Comparison of ENCODE assay signal across 8 cellular contexts in genomic region chr17:81510524-81510797, GRCh38. TPM values are rescaled to one million over a fixed set of nuclear protein-coding genes. Genes with fewer than 3 reads are reported as not detected.
A peak's percentile ranks its signal among the peaks of the same experiment; 100 is the strongest.
DNase-seq lines count a peak whose midpoint lies in the region; ATAC-seq and TF ChIP-seq lines count a peak whose summit lies in the region.

No MANE protein-coding gene starts in this region.

- CTCF ChIA-PET in HEK293T (lab: Yijun Ruan, JAX), result interaction anchor here (1.0 to 1.2 kb wide), 2 partner anchors 25 to 114 kb away, joined by 3 to 6 read pairs; no protein-coding TSS in a partner anchor

- H3K4me1 Mint-ChIP-seq in nephron progenitor cell, result peaks cover 36% of the 10 kb centered on the region

- H3K9me3 ChIP-seq in BE2C (no peaks in the 10 kb centered on the region), duodenal mucosa (ENCODE audit: control insufficient read depth in 1 of 2, low read length in 2 of 2) (no peaks in the 10 kb centered on the region)

- H3K27me3 ChIP-seq in BE2C (no peaks in the 10 kb centered on the region), duodenal mucosa (ENCODE audit: control insufficient read depth in 1 of 2, insufficient read depth in 2 of 2, low read length in 2 of 2) (no peaks in the 10 kb centered on the region)

- TF ChIP-seq POLR2A in NB4 (IDR thresholded peaks at IDR 0.05; ENCODE audit: extremely low read depth, insufficient read length), result no peak

- POLR2A ChIA-PET in HEK293T (lab: Yijun Ruan, JAX), result interaction anchor here (0.8 to 3.2 kb wide), 7 partner anchors 11 to 271 kb away, joined by 3 to 18 read pairs (median 3); partner anchors contain the start of genes BAHCC1, FAAP100 and NDUFAF8

- H3K4me3 ChIP-seq in BE2C (ENCODE audit: low read depth, low read length) (peak overlapping the region; percentile 74), NB4 (ENCODE audit: low read depth, low read length) (peak overlapping the region; percentile 69), duodenal mucosa (ENCODE audit: low read depth in 1 of 2, low read length in 2 of 2) (peak overlapping the region; percentile 82 to 93)

- in situ Hi-C loops in GM13976 (cut with MboI; ENCODE audit: low sequenced_read_pairs, unreplicated experiment), result no loop called here

- peak overlapping the region; percentile 100 for H3K4me3 Mint-ChIP-seq in nephron progenitor cell

- peaks cover 19% of the 10 kb centered on the region for H3K9me3 Mint-ChIP-seq in nephron progenitor cell

- peak overlapping the region; percentile 83 for H3K27ac Mint-ChIP-seq in nephron progenitor cell

- no peak for ATAC-seq in GM19328 (IDR thresholded peaks at IDR 0.05; ENCODE audit: unreplicated experiment)

- H3K27me3 Mint-ChIP-seq in nephron progenitor cell (ENCODE audit: low read depth, poor library complexity), result peaks cover 20% of the 10 kb centered on the region

- DNase-seq in BE2C, result no peak
- no peak for DNase-seq in NB4 (ENCODE audit: low read depth)
- no peak for DNase-seq in nephron progenitor cell
- no peak for DNase-seq in NCI-H1930 (lab: John Stamatoyannopoulos, UW)
- no peak for DNase-seq in GM13976 (ENCODE audit: low spot score)
- no peak for DNase-seq in HEK293T (ENCODE audit: extremely low spot score)

- no peak overlapping the region for H3K27ac ChIP-seq in duodenal mucosa (ENCODE audit: low read depth, low read length)

- H3K36me3 ChIP-seq in BE2C (peaks cover 39% of the 10 kb centered on the region), duodenal mucosa (ENCODE audit: control insufficient read depth in 1 of 2, insufficient read depth in 2 of 2, low read length in 2 of 2) (peaks cover 34 to 36% of the 10 kb centered on the region in 2 donors)

- peak overlapping the region; percentile 82 to 99 for H3K9ac ChIP-seq in duodenal mucosa (ENCODE audit: low read depth in 1 of 2, low read length in 2 of 2)

- H3K4me1 ChIP-seq in BE2C (no peaks in the 10 kb centered on the region), duodenal mucosa (ENCODE audit: control insufficient read depth in 1 of 2, insufficient read depth in 2 of 2, low read length in 2 of 2) (peaks cover 16 to 28% of the 10 kb centered on the region in 2 donors)

- H3K36me3 Mint-ChIP-seq in nephron progenitor cell (ENCODE audit: low read depth), result peaks cover 46% of the 10 kb centered on the region

- no peak for TF ChIP-seq CTCF in BE2C (IDR thresholded peaks at IDR 0.05; ENCODE audit: low read depth, low read length)
- no peak for TF ChIP-seq CTCF in NB4 (IDR thresholded peaks at IDR 0.05; ENCODE audit: low read depth, low read length)
- no peak for TF ChIP-seq CTCF in nephron progenitor cell (IDR thresholded peaks at IDR 0.05)
- no peak for TF ChIP-seq CTCF in GM13976 (IDR thresholded peaks at IDR 0.05; ENCODE audit: borderline replicate concordance, control extremely low read depth, extremely low read depth, insufficient read depth, missing control alignments)

TF ChIP-seq in HEK293T, 16 proteins besides CTCF, POLR2A, EP300 and RAD21:
- TF ChIP-seq NFRKB (IDR thresholded peaks at IDR 0.05) (no peak), SP1 (IDR thresholded peaks at IDR 0.05) (no peak), ARNT (IDR thresholded peaks at IDR 0.05) (no peak), L3MBTL2 (conservative IDR thresholded peaks at IDR 0.05) (no peak), ELF4 (IDR thresholded peaks at IDR 0.05) (no peak), ZNF384 (IDR thresholded peaks at IDR 0.05) (no peak), CTBP1 (IDR thresholded peaks at IDR 0.05; ENCODE audit: borderline replicate concordance) (no peak), BHLHE40 (IDR thresholded peaks at IDR 0.05; ENCODE audit: borderline replicate concordance) (no peak), FOXA1 (IDR thresholded peaks at IDR 0.05) (no peak), FOXM1 (IDR thresholded peaks at IDR 0.05; ENCODE audit: borderline replicate concordance) (no peak), TARDBP (IDR thresholded peaks at IDR 0.05) (no peak), LEF1 (IDR thresholded peaks at IDR 0.05; ENCODE audit: borderline replicate concordance) (no peak), SUZ12 (IDR thresholded peaks at IDR 0.05) (no peak), HDGF (IDR thresholded peaks at IDR 0.05; ENCODE audit: borderline replicate concordance) (no peak), FOXK2 (IDR thresholded peaks at IDR 0.05) (no peak)
- TF ChIP-seq, protein P1, sequence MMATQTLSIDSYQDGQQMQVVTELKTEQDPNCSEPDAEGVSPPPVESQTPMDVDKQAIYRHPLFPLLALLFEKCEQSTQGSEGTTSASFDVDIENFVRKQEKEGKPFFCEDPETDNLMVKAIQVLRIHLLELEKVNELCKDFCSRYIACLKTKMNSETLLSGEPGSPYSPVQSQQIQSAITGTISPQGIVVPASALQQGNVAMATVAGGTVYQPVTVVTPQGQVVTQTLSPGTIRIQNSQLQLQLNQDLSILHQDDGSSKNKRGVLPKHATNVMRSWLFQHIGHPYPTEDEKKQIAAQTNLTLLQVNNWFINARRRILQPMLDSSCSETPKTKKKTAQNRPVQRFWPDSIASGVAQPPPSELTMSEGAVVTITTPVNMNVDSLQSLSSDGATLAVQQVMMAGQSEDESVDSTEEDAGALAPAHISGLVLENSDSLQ (IDR thresholded peaks at IDR 0.05), result no peak
TF ChIP-seq in HEK293T: peak in this region for 0.

RNA-seq across cellular contexts. Expression of gene ACTG1, which starts 2.1 kb away (rescaled TPM):
- polyA plus RNA-seq in BE2C (2012; ENCODE audit: insufficient read depth, insufficient read length, low read depth), result 2,263 TPM

RNA-seq across cellular contexts. Expression of gene FSCN2, which starts 17.7 kb away (rescaled TPM):
- 2.4 TPM for polyA plus RNA-seq in BE2C (2012; ENCODE audit: insufficient read depth, insufficient read length, low read depth)

RNA-seq across cellular contexts. Expression of gene FAAP100, which starts 41.7 kb away (rescaled TPM):
- 43.0 TPM for polyA plus RNA-seq in BE2C (2012; ENCODE audit: insufficient read depth, insufficient read length, low read depth)
